In genomic region chr19:46102333-46102732, GRCh38 we compare ENCODE assay signal across 4 cellular contexts. TPM values are rescaled to one million over a fixed set of nuclear protein-coding genes. Genes with fewer than 3 reads are reported as not detected.
"Had no signal": no experiment of that assay in that cellular context is flagged by ENCODE, and none has a peak within 500 bp of the region (broad histone marks: within the 10 kb centered on the region; RNA-seq: fewer than 3 reads in every experiment).

No MANE protein-coding gene starts in this region.

RNA-seq across cellular contexts. Expression of gene IGFL3, which starts 22.2 kb away (rescaled TPM):
- total RNA-seq: M059J, MCF 10A, NCI-H460 had no signal

RNA-seq across cellular contexts. Expression of gene IGFL2, which starts 45.7 kb away (rescaled TPM):
- total RNA-seq: LHCN-M2, M059J, NCI-H460 had no signal
